In genomic region chr19:4510435-4511255, GRCh38 we compare ENCODE assay signal across 17 cellular contexts. TPM values are rescaled to one million over a fixed set of nuclear protein-coding genes. Genes with fewer than 3 reads are reported as not detected.
"Had no signal": no experiment of that assay in that cellular context is flagged by ENCODE, and none has a peak within 500 bp of the region (broad histone marks: within the 10 kb centered on the region; RNA-seq: fewer than 3 reads in every experiment).

No MANE protein-coding gene starts in this region.

- H3K27me3 Mint-ChIP-seq: effector memory CD8-positive, alpha-beta T cell; memory B cell; natural killer cell treated with Interleukin-12 subunit alpha and Interleukin-12 subunit beta and Interleukin-15 and Interleukin-18, amount 100 ng/mL, for 72 hours had no signal

- ATAC-seq: effector memory CD8-positive, alpha-beta T cell; natural killer cell treated with Interleukin-12 subunit alpha and Interleukin-12 subunit beta and Interleukin-15 and Interleukin-18, amount 100 ng/mL, for 72 hours; stimulated activated effector memory CD8-positive, alpha-beta T cell treated with anti-CD3 and anti-CD28 coated beads, Interleukin-12 subunit alpha, Interleukin-12 subunit beta, amount 100 ng/mL, for 72 hours had no signal

- H3K36me3 ChIP-seq: transverse colon had no signal

- H3K4me3 Mint-ChIP-seq: effector memory CD8-positive, alpha-beta T cell; memory B cell; natural killer cell treated with Interleukin-12 subunit alpha and Interleukin-12 subunit beta and Interleukin-15 and Interleukin-18, amount 100 ng/mL, for 72 hours; stimulated activated effector memory CD8-positive, alpha-beta T cell treated with anti-CD3 and anti-CD28 coated beads, Interleukin-12 subunit alpha, Interleukin-12 subunit beta, amount 100 ng/mL, for 72 hours had no signal

- H3K4me3 ChIP-seq: transverse colon had no signal

- H3K27ac Mint-ChIP-seq: effector memory CD8-positive, alpha-beta T cell; memory B cell; natural killer cell treated with Interleukin-12 subunit alpha and Interleukin-12 subunit beta and Interleukin-15 and Interleukin-18, amount 100 ng/mL, for 72 hours; stimulated activated effector memory CD8-positive, alpha-beta T cell treated with anti-CD3 and anti-CD28 coated beads, Interleukin-12 subunit alpha, Interleukin-12 subunit beta, amount 100 ng/mL, for 72 hours had no signal

- FAIRE-seq: astrocyte, frontal cortex, islet of Langerhans had no signal

- H3K27ac ChIP-seq: transverse colon had no signal

- H3K4me1 ChIP-seq: transverse colon had no signal

- H3K9me3 ChIP-seq: transverse colon had no signal

- H3K9me3 Mint-ChIP-seq: effector memory CD8-positive, alpha-beta T cell; natural killer cell treated with Interleukin-12 subunit alpha and Interleukin-12 subunit beta and Interleukin-15 and Interleukin-18, amount 100 ng/mL, for 72 hours; stimulated activated effector memory CD8-positive, alpha-beta T cell treated with anti-CD3 and anti-CD28 coated beads, Interleukin-12 subunit alpha, Interleukin-12 subunit beta, amount 100 ng/mL, for 72 hours had no signal

- H3K36me3 Mint-ChIP-seq: natural killer cell treated with Interleukin-12 subunit alpha and Interleukin-12 subunit beta and Interleukin-15 and Interleukin-18, amount 100 ng/mL, for 72 hours had no signal

- DNase-seq: activated CD4-positive, CD25-positive, alpha-beta regulatory T cell treated with anti-CD3 and anti-CD28 coated beads, Interleukin-2, amount 50 U/mL, for 72 hours; activated naive CD4-positive, alpha-beta T cell; activated T-cell treated with anti-CD3 and anti-CD28 coated beads for 4 hours; dermis blood vessel endothelial cell; effector memory CD8-positive, alpha-beta T cell; nucleus accumbens; T-helper 1 cell; T1000; transverse colon had no signal

- H3K27me3 ChIP-seq: transverse colon had no signal

RNA-seq across cellular contexts. Expression of gene PLIN4, which starts 7.6 kb away (rescaled TPM):
- total RNA-seq: natural killer cell treated with Interleukin-12 subunit alpha and Interleukin-12 subunit beta and Interleukin-15 and Interleukin-18, amount 100 ng/mL, for 72 hours had no signal

RNA-seq across cellular contexts. Expression of gene PLIN5, which starts 24.4 kb away (rescaled TPM):
- total RNA-seq: astrocyte; bronchial epithelial cell; chondrocyte; natural killer cell treated with Interleukin-12 subunit alpha and Interleukin-12 subunit beta and Interleukin-15 and Interleukin-18, amount 100 ng/mL, for 72 hours had no signal

RNA-seq across cellular contexts. Expression of gene LRG1, which starts 29.2 kb away (rescaled TPM):
- total RNA-seq: chondrocyte had no signal
